Comparison of ENCODE assay signal across 8 cellular contexts in genomic region chr13:113448885-113449692, GRCh38. TPM values are rescaled to one million over a fixed set of nuclear protein-coding genes. Genes with fewer than 3 reads are reported as not detected.
DNase-seq lines count a peak whose midpoint lies in the region; ATAC-seq and TF ChIP-seq lines count a peak whose summit lies in the region.

No MANE protein-coding gene starts in this region.

- peaks cover 3% of the 10 kb centered on the region for H3K36me3 ChIP-seq in osteoblast (ENCODE audit: insufficient read depth, low read length)

- no peaks in the 10 kb centered on the region for H3K79me2 ChIP-seq in osteoblast (ENCODE audit: insufficient read depth, low read length)

- H3K27ac Mint-ChIP-seq in T-cell, result peak overlapping the region; percentile 68 to 75
- no peak overlapping the region for H3K27ac Mint-ChIP-seq in progenitor cell of endocrine pancreas

- in situ Hi-C loops in GM13976 (cut with MboI; ENCODE audit: low sequenced_read_pairs, unreplicated experiment), result no loop called here

- peak overlapping the region; percentile 65 for H3K4me3 ChIP-seq in osteoblast (ENCODE audit: insufficient read depth, low read length)

- H3K4me1 ChIP-seq in osteoblast (ENCODE audit: insufficient read depth, low read length), result peaks cover 7% of the 10 kb centered on the region

- H3K4me2 ChIP-seq in osteoblast (ENCODE audit: insufficient read depth, low read length), result peak overlapping the region; percentile 94

- DNase-seq in NCI-H748 (lab: John Stamatoyannopoulos, UW; ENCODE audit: unreplicated experiment) (peak; percentile 75), NCI-H748 treated with DMSO at 0.1 percent for 48 hours (lab: John Stamatoyannopoulos, UW) (no peak), NCI-H1436 (lab: John Stamatoyannopoulos, UW) (peak; percentile 97), T-cell (peak in 28 of 34 experiments; percentile 1 to 82 (median 24)), cerebellar cortex (ENCODE audit: low spot score) (peak; percentile 90), osteoblast (ENCODE audit: insufficient read length, low spot score, missing footprints) (peak; percentile 87), progenitor cell of endocrine pancreas (ENCODE audit: low spot score, unreplicated experiment) (no peak), GM13976 (ENCODE audit: low spot score) (no peak)

- TF ChIP-seq CTCF in osteoblast (IDR thresholded peaks at IDR 0.05; ENCODE audit: extremely low read depth, low read depth, low read length), result no peak
- no peak for TF ChIP-seq CTCF in progenitor cell of endocrine pancreas (IDR thresholded peaks at IDR 0.05; ENCODE audit: unreplicated experiment)
- TF ChIP-seq CTCF in GM13976 (IDR thresholded peaks at IDR 0.05; ENCODE audit: borderline replicate concordance, control extremely low read depth, extremely low read depth, insufficient read depth, missing control alignments), result no peak

- H3K36me3 Mint-ChIP-seq in T-cell (peaks cover 5% of the 10 kb centered on the region), progenitor cell of endocrine pancreas (ENCODE audit: insufficient read depth) (peaks cover 19% of the 10 kb centered on the region)

- peak overlapping the region; percentile 91 for H2AFZ ChIP-seq in osteoblast (ENCODE audit: low read length)

- peak overlapping the region; percentile 16 for H3K27ac ChIP-seq in osteoblast (ENCODE audit: low read depth, low read length)

- H3K27me3 Mint-ChIP-seq in T-cell (no peaks in the 10 kb centered on the region), progenitor cell of endocrine pancreas (peaks cover under 1% of the 10 kb centered on the region)

- H3K4me1 Mint-ChIP-seq in T-cell, result peaks cover 0 to 11% (median 0%) of the 10 kb centered on the region in 3 donors
- H3K4me1 Mint-ChIP-seq in progenitor cell of endocrine pancreas (ENCODE audit: low read depth), result peaks cover 1% of the 10 kb centered on the region

- peak overlapping the region; percentile 21 to 69 (median 55) for H3K4me3 Mint-ChIP-seq in T-cell
- H3K4me3 Mint-ChIP-seq in progenitor cell of endocrine pancreas (ENCODE audit: low read depth), result no peak overlapping the region

- no peaks in the 10 kb centered on the region for H3K9me3 ChIP-seq in osteoblast (ENCODE audit: low read depth, low read length)

- ATAC-seq in T-cell (replicated peaks in 1 of 4), result peak; percentile 59 to 87 (median 65)

- no peaks in the 10 kb centered on the region for H3K27me3 ChIP-seq in osteoblast (ENCODE audit: insufficient read depth, low read length)

- POLR2A ChIA-PET in T-cell (lab: Charles Lee), result no interaction called here

- CTCF ChIA-PET in T-cell (lab: Charles Lee), result no interaction called here

- H3K9me3 Mint-ChIP-seq in T-cell, result no peaks in the 10 kb centered on the region
- H3K9me3 Mint-ChIP-seq in progenitor cell of endocrine pancreas (ENCODE audit: low read depth), result no peaks in the 10 kb centered on the region

- no peaks in the 10 kb centered on the region for H4K20me1 ChIP-seq in osteoblast (ENCODE audit: insufficient read depth, low read length)

RNA-seq across cellular contexts. Expression of gene ADPRHL1, which starts 4.2 kb away (rescaled TPM):
- total RNA-seq in T-cell, result 1 to 10 TPM in 2 of 5 donors, under 1 TPM in 3; 0.37 to 1.7 (median 0.92) TPM
- total RNA-seq in osteoblast, result 3.8 and 5.1 TPM in 2 replicates
- total RNA-seq in progenitor cell of endocrine pancreas, result 5.2 and 6.8 TPM in 2 replicates

RNA-seq across cellular contexts. Expression of gene DCUN1D2, which starts 41.4 kb away (rescaled TPM):
- total RNA-seq in T-cell (10 to 100 TPM; 18.7 to 27.7 (median 25.3) TPM), osteoblast (12.1 and 14.8 TPM in 2 replicates), progenitor cell of endocrine pancreas (44.9 and 51.2 TPM in 2 replicates)

Comparison
In these comparisons a context has a peak if more than half of its experiments do, and no peak if none do; other contexts are left out.
1. DNase-seq: peak in NCI-H748 (single experiment), NCI-H1436 (single experiment), T-cell (28 of 34), cerebellar cortex (single experiment) and osteoblast (single experiment); none in NCI-H748 treated with DMSO at 0.1 percent for 48 hours (single experiment), progenitor cell of endocrine pancreas (single experiment) and GM13976 (single experiment).